Comparison of ENCODE assay signal across 8 cellular contexts in the genomic region with DNA sequence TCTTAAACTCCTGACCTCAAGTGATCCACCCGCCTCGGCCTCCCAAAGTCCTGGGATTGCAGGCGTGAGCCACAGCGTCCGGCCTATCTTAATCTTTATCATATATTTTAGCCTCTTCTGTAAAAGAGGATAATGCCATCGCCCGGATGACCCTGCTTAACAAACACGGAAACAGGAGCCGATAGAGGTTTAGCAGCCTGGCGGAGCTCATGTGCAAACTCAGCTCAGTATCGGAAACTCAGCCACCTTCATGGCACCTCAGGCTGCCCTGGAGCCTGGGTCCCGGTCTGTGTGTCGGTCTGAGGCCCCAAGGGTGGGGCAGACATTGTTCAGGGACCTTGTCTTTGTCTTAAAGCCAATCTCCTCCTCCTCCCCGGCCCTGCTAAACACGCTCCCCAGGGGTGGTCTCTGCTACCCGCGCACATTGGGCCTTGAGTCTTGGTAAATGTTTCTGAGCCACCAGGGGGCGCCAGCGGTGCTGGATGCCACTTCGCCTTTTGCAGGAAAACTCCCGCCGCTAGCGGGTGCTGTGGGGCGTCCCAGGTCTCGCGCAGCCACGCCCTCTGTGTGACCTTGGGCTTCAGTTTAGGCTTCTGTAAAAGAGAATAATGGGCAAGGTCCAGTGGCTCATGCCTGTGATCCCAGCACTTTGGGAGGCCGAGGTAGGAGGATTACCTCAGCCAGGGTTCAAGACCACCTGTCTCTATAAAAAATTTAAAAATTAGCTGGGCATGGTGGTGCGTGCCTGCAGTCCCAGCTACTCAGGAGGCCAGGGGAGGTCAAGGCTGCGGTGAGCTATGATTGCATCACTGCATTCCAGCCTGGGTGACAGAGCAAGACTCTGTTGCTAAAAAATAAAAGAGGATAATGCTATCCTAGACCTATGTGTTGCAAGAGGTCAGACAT. TPM values are rescaled to one million over a fixed set of nuclear protein-coding genes. Genes with fewer than 3 reads are reported as not detected.
A peak's percentile ranks its signal among the peaks of the same experiment; 100 is the strongest.
DNase-seq lines count a peak whose midpoint lies in the region; ATAC-seq and TF ChIP-seq lines count a peak whose summit lies in the region.

No MANE protein-coding gene starts in this region.

- no peaks in the 10 kb centered on the region for H3K27me3 Mint-ChIP-seq in CD4-positive, alpha-beta T cell

- peaks cover 0 to 47% of the 10 kb centered on the region in 2 donors for H3K4me1 ChIP-seq in left lung

- H3K36me3 ChIP-seq in left lung: no peaks in the 10 kb centered on the region

- POLR2A ChIA-PET in CD4-positive, alpha-beta T cell (lab: Charles Lee): interaction anchor here (1.1 to 3.5 kb wide), 6 partner anchors 11 to 91 kb away, joined by 3 to 14 read pairs (median 4); a partner anchor contains a TSS

- peak; percentile 99 for TF ChIP-seq CTCF in CD4-positive, alpha-beta T cell (IDR thresholded peaks at IDR 0.05)
- peak; percentile 88 to 94 for TF ChIP-seq CTCF in left lung (IDR thresholded peaks at IDR 0.05)

- no peaks in the 10 kb centered on the region for H3K27me3 ChIP-seq in CD4-positive, alpha-beta T cell (ENCODE audit: control insufficient read depth, insufficient read depth, low read length)
- H3K27me3 ChIP-seq in left lung: no peaks in the 10 kb centered on the region

- H3K27ac ChIP-seq in CD4-positive, alpha-beta T cell (ENCODE audit: low read depth, low read length): no peak overlapping the region
- peak overlapping the region in 1 of 2 donors; percentile 60 for H3K27ac ChIP-seq in left lung

- CTCF ChIA-PET in CD4-positive, alpha-beta T cell (lab: Charles Lee): interaction anchor here (0.7 to 3.6 kb wide), 30 partner anchors 12 to 203 kb away, joined by 3 to 22 read pairs (median 4); a partner anchor contains a TSS

- H3K36me3 Mint-ChIP-seq in CD4-positive, alpha-beta T cell (ENCODE audit: low read depth): no peaks in the 10 kb centered on the region

- peak; percentile 98 for ATAC-seq in CD4-positive, alpha-beta T cell (ENCODE audit: poor library complexity)
- peak; percentile 47 for ATAC-seq in GM21367 (IDR thresholded peaks at IDR 0.05; ENCODE audit: unreplicated experiment)
- peak; percentile 89 for ATAC-seq in left lung
- no peak for ATAC-seq in HG03196 (IDR thresholded peaks at IDR 0.05; ENCODE audit: unreplicated experiment)

- H3K4me3 ChIP-seq in left lung: no peak overlapping the region

- DNase-seq in CD4-positive, alpha-beta T cell: peak; percentile 90 to 98 (median 96)
- DNase-seq in NCI-H1092 treated with DMSO at 0.1 percent for 48 hours (lab: John Stamatoyannopoulos, UW) (peak; percentile 37), cerebellar cortex (ENCODE audit: low spot score) (peak; percentile 52), left lung (peak; percentile 91 to 98)
- peak; percentile 97 to 98 for DNase-seq in activated CD4-positive, alpha-beta T cell treated with anti-CD3 and anti-CD28 coated beads for 24 hours (ENCODE audit: low read depth in 2 of 2)
- peak; percentile 97 to 98 for DNase-seq in stimulated activated CD4-positive, alpha-beta T cell treated with anti-CD3 and anti-CD28 coated beads, Interleukin-4, amount 100 ng/mL, for 48 hours (ENCODE audit: low read depth in 2 of 2)

- no peak overlapping the region for H3K4me3 Mint-ChIP-seq in CD4-positive, alpha-beta T cell

- H3K27ac Mint-ChIP-seq in CD4-positive, alpha-beta T cell: no peak overlapping the region

- peaks cover 19% of the 10 kb centered on the region for H3K4me1 Mint-ChIP-seq in CD4-positive, alpha-beta T cell (ENCODE audit: low read depth)

- H3K9me3 ChIP-seq in CD4-positive, alpha-beta T cell (ENCODE audit: control insufficient read depth, low read length): no peaks in the 10 kb centered on the region
- H3K9me3 ChIP-seq in left lung: no peaks in the 10 kb centered on the region

- no peaks in the 10 kb centered on the region for H3K9me3 Mint-ChIP-seq in CD4-positive, alpha-beta T cell

- intact Hi-C loops in CD4-positive, alpha-beta T cell (cut with DNase I, micrococcal nuclease): loop anchor here (1.0 to 2.0 kb wide), 6 partner anchors 24 to 204 kb away; a partner anchor contains a TSS
- intact Hi-C loops in left lung (cut with DNase I): no loop called here

RNA-seq across cellular contexts. Expression of a gene that starts 2.7 kb away (rescaled TPM):
- not detected for total RNA-seq in CD4-positive, alpha-beta T cell
- under 1 TPM; 0.58 to 0.82 TPM for total RNA-seq in left lung

RNA-seq across cellular contexts. Expression of a gene that starts 24.9 kb away (rescaled TPM):
- 100 to 1,000 TPM; 424 to 434 TPM for total RNA-seq in CD4-positive, alpha-beta T cell
- total RNA-seq in left lung: 10 to 100 TPM; 26.8 to 93.3 TPM

RNA-seq across cellular contexts. Expression of a gene that starts 32.6 kb away (rescaled TPM):
- 100 to 1,000 TPM; 217 to 227 TPM for total RNA-seq in CD4-positive, alpha-beta T cell
- total RNA-seq in left lung: 100 to 1,000 TPM; 104 to 155 TPM

Comparison
In these comparisons a context has a peak if more than half of its experiments do, and no peak if none do; other contexts are left out.
1. DNase-seq: peak in every context shown above with its lines; median percentile 98 in activated CD4-positive, alpha-beta T cell treated with anti-CD3 and anti-CD28 coated beads for 24 hours; 98 in stimulated activated CD4-positive, alpha-beta T cell treated with anti-CD3 and anti-CD28 coated beads, Interleukin-4, amount 100 ng/mL, for 48 hours; 96 in CD4-positive, alpha-beta T cell; 94 in left lung; 52 in cerebellar cortex; 37 in NCI-H1092 treated with DMSO at 0.1 percent for 48 hours.
2. RNA of a gene that starts 24.9 kb away (total RNA-seq): 424 to 434 TPM in CD4-positive, alpha-beta T cell; 26.8 to 93.3 TPM in left lung; every median in the first group is over 4 times any median in the second.
3. intact Hi-C loops: an anchor here in CD4-positive, alpha-beta T cell (1.0 to 2.0 kb wide); none called in left lung.